2 cellular contexts compared by ENCODE assay signal in genomic region chr19:44703336-44704078, GRCh38.
TF ChIP-seq lines count a peak whose summit lies in the region.

No MANE protein-coding gene starts in this region.

TF ChIP-seq in A549, 52 proteins besides CTCF, POLR2A, EP300 and RAD21:
- no peak for TF ChIP-seq ZNF302 (CRISPR knock-in tag; IDR thresholded peaks at IDR 0.05)
- TF ChIP-seq ZFP36 (IDR thresholded peaks at IDR 0.05; ENCODE audit: borderline replicate concordance, partially characterized antibody), result peak; percentile 82
- TF ChIP-seq RCOR1 (IDR thresholded peaks at IDR 0.05; ENCODE audit: low read depth, low read length), result no peak

TF ChIP-seq in K562, 482 proteins besides CTCF, POLR2A, EP300 and RAD21:
- TF ChIP-seq ARID1B (IDR thresholded peaks at IDR 0.05) (no peak), ZFP36 (IDR thresholded peaks at IDR 0.05; ENCODE audit: low read depth, low read length, partially characterized antibody) (peak; percentile 88)
TF ChIP-seq in K562: peak in this region for 1.
